29 cellular contexts compared by ENCODE assay signal in genomic region chr20:50323777-50324604, GRCh38.
"Had no signal": no experiment of that assay in that cellular context is flagged by ENCODE, and none has a peak within 500 bp of the region (broad histone marks: within the 10 kb centered on the region; RNA-seq: fewer than 3 reads in every experiment).

No MANE protein-coding gene starts in this region.

- H3K4me3 ChIP-seq: colonic mucosa, dorsolateral prefrontal cortex, hepatocyte, lower lobe of right lung, right lobe of liver, stomach, suprapubic skin, tibial nerve, uterus had no signal

- H3K4me3 Mint-ChIP-seq: activated CD4-positive, alpha-beta T cell treated with anti-CD3 and anti-CD28 coated beads for 36 hours; activated T-cell treated with anti-CD3 and anti-CD28 coated beads, Interleukin-2, amount 50 U/mL, for 24 hours; effector memory CD8-positive, alpha-beta T cell; immature natural killer cell; stimulated activated memory B cell treated with anti-CD40 and anti-IgM and Interleukin-4, amounts not matched to agents 10 μg/mL and 1 μg/mL and 100 μg/mL, for 72 hours; WTC11 had no signal

- H3K9me3 ChIP-seq: colonic mucosa, lower lobe of right lung, right lobe of liver, stomach, suprapubic skin, tibial nerve, uterus had no signal

- H3K79me2 ChIP-seq: hepatocyte had no signal

- H3K27ac ChIP-seq: colonic mucosa, dorsolateral prefrontal cortex, hepatocyte, lower lobe of right lung, right lobe of liver, stomach, suprapubic skin, tibial nerve had no signal

- H3K27ac Mint-ChIP-seq: activated CD4-positive, alpha-beta T cell treated with anti-CD3 and anti-CD28 coated beads for 36 hours; activated T-cell treated with anti-CD3 and anti-CD28 coated beads, Interleukin-2, amount 50 U/mL, for 24 hours; activated T-helper 2 cell treated with anti-CD3 and anti-CD28 coated beads, Interferon-gamma antibody, Interleukin-2, Interleukin-4, amounts not matched to agents 10 μg/mL and 5 μg/mL and 100 μg/mL, durations not matched to agents 14 hours and 24 hours and 36 hours; effector memory CD8-positive, alpha-beta T cell; stimulated activated memory B cell treated with anti-CD40 and anti-IgM and Interleukin-4, amounts not matched to agents 10 μg/mL and 1 μg/mL and 100 μg/mL, for 72 hours; WTC11 had no signal

- H3K36me3 Mint-ChIP-seq: naive B cell; stimulated activated memory B cell treated with anti-CD40 and anti-IgM and Interleukin-4, amounts not matched to agents 10 μg/mL and 1 μg/mL and 100 μg/mL, for 72 hours had no signal

- H3K36me3 ChIP-seq: colonic mucosa, lower lobe of right lung, right lobe of liver, stomach, suprapubic skin, tibial nerve, uterus had no signal

- H2AFZ ChIP-seq: hepatocyte had no signal

- H3K27me3 ChIP-seq: colonic mucosa, dorsolateral prefrontal cortex, hepatocyte, right lobe of liver, stomach, suprapubic skin, tibial nerve, uterus had no signal

- DNase-seq: activated CD4-positive, alpha-beta T cell treated with anti-CD3 and anti-CD28 coated beads for 36 hours; activated CD4-positive, alpha-beta T cell treated with anti-CD3 and anti-CD28 coated beads, Interleukin-2, amount 50 U/mL, for 4 hours; activated CD8-positive, alpha-beta memory T cell treated with anti-CD3 and anti-CD28 coated beads for 24 hours; activated CD8-positive, alpha-beta memory T cell treated with anti-CD3 and anti-CD28 coated beads, Interleukin-2, amount 50 U/mL, for 4 hours; activated naive CD4-positive, alpha-beta T cell treated with Interleukin-2 at 50 U/mL for 16 hours; activated T-cell treated with anti-CD3 and anti-CD28 coated beads, Interleukin-2, amount 50 U/mL, for 24 hours; amygdala; colonic mucosa; effector memory CD8-positive, alpha-beta T cell; glutamatergic neuron; immature natural killer cell; lower lobe of right lung; mesendoderm; naive B cell; nucleus accumbens; right lobe of liver; small intestine; stimulated activated CD4-positive, alpha-beta T cell treated with anti-CD3 and anti-CD28 coated beads, Interleukin-2, amount 100 ng/mL, for 24 hours; stomach; uterus had no signal

- H3K4me1 ChIP-seq: colonic mucosa, right lobe of liver had no signal

- ATAC-seq: activated CD4-positive, alpha-beta T cell treated with anti-CD3 and anti-CD28 coated beads for 36 hours; effector memory CD8-positive, alpha-beta T cell; esophagus mucosa; left lobe of liver; lower lobe of right lung; stimulated activated memory B cell treated with anti-CD40 and anti-IgM and Interleukin-4, amounts not matched to agents 10 μg/mL and 1 μg/mL and 100 μg/mL, for 72 hours; WTC11 had no signal

- H3K4me2 ChIP-seq: hepatocyte had no signal

- H3K4me1 Mint-ChIP-seq: immature natural killer cell; naive B cell; stimulated activated memory B cell treated with anti-CD40 and anti-IgM and Interleukin-4, amounts not matched to agents 10 μg/mL and 1 μg/mL and 100 μg/mL, for 72 hours had no signal
